9 cellular contexts compared by ENCODE assay signal in the genomic region with DNA sequence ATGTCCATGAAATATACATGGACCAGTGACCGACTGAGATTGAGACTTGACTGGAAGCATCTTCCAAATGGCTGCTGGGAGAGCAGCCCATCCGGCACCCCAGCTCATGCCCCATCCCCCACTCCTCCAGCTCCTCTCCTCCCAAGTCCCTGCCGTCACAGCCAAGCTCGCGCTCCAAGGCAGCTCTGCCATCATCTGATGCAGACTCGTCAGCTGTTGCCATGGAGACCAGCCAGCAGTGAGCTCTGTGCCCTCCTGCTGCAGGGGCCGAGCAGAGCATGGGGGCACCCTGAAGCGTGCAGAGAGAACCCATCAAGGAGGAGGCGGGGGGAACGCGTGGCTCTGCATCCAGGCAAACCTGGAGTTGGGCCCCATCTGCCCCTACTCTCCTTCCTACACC.
A peak's percentile ranks its signal among the peaks of the same experiment; 100 is the strongest.
DNase-seq lines count a peak whose midpoint lies in the region; ATAC-seq and TF ChIP-seq lines count a peak whose summit lies in the region.
"Had no signal": no experiment of that assay in that cellular context is flagged by ENCODE, and none has a peak within 500 bp of the region (broad histone marks: within the 10 kb centered on the region; RNA-seq: fewer than 3 reads in every experiment).

No MANE protein-coding gene starts in this region.

- peak; percentile 61 for DNase-seq in NCI-H82 (lab: John Stamatoyannopoulos, UW)
- DNase-seq in NCI-H82 treated with DMSO at 0.1 percent for 48 hours (lab: John Stamatoyannopoulos, UW; ENCODE audit: unreplicated experiment), result no peak
- DNase-seq in NCI-H2227 treated with DMSO at 0.1 percent for 48 hours (lab: John Stamatoyannopoulos, UW), result peak; percentile 86
- DNase-seq in central memory CD4-positive, alpha-beta T cell, result peak; percentile 23
- DNase-seq: stimulated activated CD4-positive, alpha-beta T cell treated with anti-CD3 and anti-CD28 coated beads, Interleukin-4, amount 100 ng/mL, for 24 hours had no signal

- ATAC-seq in HG03025 (IDR thresholded peaks at IDR 0.05; ENCODE audit: low FRiP score, unreplicated experiment), result no peak
- ATAC-seq in GM18498 (IDR thresholded peaks at IDR 0.05; ENCODE audit: unreplicated experiment), result no peak
- ATAC-seq in HG02610 (IDR thresholded peaks at IDR 0.05; ENCODE audit: unreplicated experiment), result no peak

- H3K36me3 ChIP-seq in neutrophil, result no peaks in the 10 kb centered on the region

- H3K4me3 ChIP-seq in neutrophil (ENCODE audit: low read depth in 1 of 2, low read length in 1 of 2), result no peak overlapping the region

- TF ChIP-seq CTCF in neutrophil (IDR thresholded peaks at IDR 0.05), result no peak

- peaks cover 92 to 96% of the 10 kb centered on the region in 2 experiments for H3K4me1 ChIP-seq in neutrophil (ENCODE audit: control insufficient read depth in 1 of 2, insufficient read depth in 1 of 2, low read depth in 1 of 2, low read length in 1 of 2)

- no peaks in the 10 kb centered on the region for H3K9me3 ChIP-seq in neutrophil

- peaks cover 2% of the 10 kb centered on the region for H3K27me3 ChIP-seq in neutrophil

- peak overlapping the region; percentile 99 for H3K27ac ChIP-seq in neutrophil
